ENCODE assay signal across 8 cellular contexts in genomic region chr10:116850058-116850611, GRCh38. TPM values are rescaled to one million over a fixed set of nuclear protein-coding genes. Genes with fewer than 3 reads are reported as not detected.
DNase-seq lines count a peak whose midpoint lies in the region; ATAC-seq and TF ChIP-seq lines count a peak whose summit lies in the region.

No MANE protein-coding gene starts in this region.

- H3K27me3 ChIP-seq in GM23338 (ENCODE audit: insufficient read depth): peaks cover 12% of the 10 kb centered on the region; the same call in 1 of the 2 replicates
- H3K27me3 ChIP-seq in smooth muscle cell (ENCODE audit: low read depth): no peaks in the 10 kb centered on the region

- H3K4me3 ChIP-seq in GM23338 (peak overlapping the region; percentile 75), iPS-18c (ENCODE audit: insufficient read depth, low read depth, low read length) (peak overlapping the region; percentile 82; the same call in 1 of the 2 replicates), smooth muscle cell (peak overlapping the region; percentile 58)

- TF ChIP-seq CTCF in GM23338 (conservative IDR thresholded peaks at IDR 0.05; ENCODE audit: low read depth in 2 of 2) (no peak), smooth muscle cell (IDR thresholded peaks at IDR 0.05; ENCODE audit: borderline replicate concordance, insufficient read depth, poor library complexity, severe bottlenecking) (no peak)

- H4K20me1 ChIP-seq in GM23338 (replicated peaks; ENCODE audit: insufficient read depth) (no peaks in the 10 kb centered on the region), smooth muscle cell (ENCODE audit: low read depth) (no peaks in the 10 kb centered on the region)

- peak; percentile 15 for ATAC-seq in GM23338
- no peak for ATAC-seq in HG03521 (IDR thresholded peaks at IDR 0.05; ENCODE audit: unreplicated experiment)
- no peak for ATAC-seq in GM18517 (IDR thresholded peaks at IDR 0.05; ENCODE audit: unreplicated experiment)

- DNase-seq in GM23338 (ENCODE audit: low spot score) (no peak), smooth muscle cell (lab: John Stamatoyannopoulos, UW; ENCODE audit: unreplicated experiment) (no peak), NOMO-1 treated with dmso at 0.1 percent for 144 hours (lab: John Stamatoyannopoulos, UW; ENCODE audit: unreplicated experiment) (no peak), NCI-H82 treated with DMSO at 0.1 percent for 48 hours (lab: John Stamatoyannopoulos, UW; ENCODE audit: unreplicated experiment) (no peak)

- H3K27me3 Mint-ChIP-seq in GM23338 (ENCODE audit: insufficient read depth, low read depth, poor library complexity): peaks cover 9% of the 10 kb centered on the region

- H3K27ac ChIP-seq in GM23338 (ENCODE audit: low read depth) (no peak overlapping the region), angular gyrus (ENCODE audit: low read depth, low read length) (peak overlapping the region; percentile 96), smooth muscle cell (ENCODE audit: low read depth) (no peak overlapping the region)

- peaks cover 31% of the 10 kb centered on the region for H3K4me1 Mint-ChIP-seq in GM23338

- H3K36me3 ChIP-seq in GM23338 (ENCODE audit: insufficient read depth) (no peaks in the 10 kb centered on the region), smooth muscle cell (ENCODE audit: low read depth) (no peaks in the 10 kb centered on the region)

- no peaks in the 10 kb centered on the region for H3K36me3 Mint-ChIP-seq in GM23338 (ENCODE audit: low read depth)

- H3K9me3 Mint-ChIP-seq in GM23338: no peaks in the 10 kb centered on the region

- H3K9ac ChIP-seq in smooth muscle cell (ENCODE audit: low read depth): peak overlapping the region; percentile 79

- H3K9me2 ChIP-seq in GM23338 (ENCODE audit: insufficient read depth): no peaks in the 10 kb centered on the region

- H3K79me2 ChIP-seq in GM23338 (replicated peaks; ENCODE audit: insufficient read depth) (no peaks in the 10 kb centered on the region), smooth muscle cell (ENCODE audit: low read depth) (no peaks in the 10 kb centered on the region)

- peak overlapping the region; percentile 89 for H3K4me3 Mint-ChIP-seq in GM23338

- no peak overlapping the region for H3K27ac Mint-ChIP-seq in GM23338

- WGBS in smooth muscle cell (ENCODE audit: low lambda C conversion rate): 40% methylated on average over 10 of the region's 10 CpGs

- peak overlapping the region; percentile 92 for H3K4me2 ChIP-seq in GM23338
- peak overlapping the region; percentile 94 for H3K4me2 ChIP-seq in smooth muscle cell

- H3K9me3 ChIP-seq in iPS-18c (ENCODE audit: control insufficient read depth, insufficient read depth, low read length): no peaks in the 10 kb centered on the region
- H3K9me3 ChIP-seq in smooth muscle cell (replicated peaks; ENCODE audit: low read depth): no peaks in the 10 kb centered on the region

- H3K4me1 ChIP-seq in GM23338 (ENCODE audit: insufficient read depth): peaks cover 28% of the 10 kb centered on the region
- peaks cover 7% of the 10 kb centered on the region for H3K4me1 ChIP-seq in smooth muscle cell (ENCODE audit: low read depth)

- H2AFZ ChIP-seq in GM23338 (peak overlapping the region; percentile 97), smooth muscle cell (ENCODE audit: low read depth) (peak overlapping the region; percentile 96)

- H3F3A ChIP-seq in GM23338 (replicated peaks; ENCODE audit: low read depth) (peaks cover 7% of the 10 kb centered on the region; the same call in 1 of the 2 replicates), smooth muscle cell (ENCODE audit: low read depth) (no peaks in the 10 kb centered on the region)

TF ChIP-seq in GM23338, 12 proteins besides CTCF, POLR2A, EP300 and RAD21 (continues in another document):
- TF ChIP-seq EZH2phosphoT487 (IDR thresholded peaks at IDR 0.05; ENCODE audit: unreplicated experiment) (no peak), STAT1 (IDR thresholded peaks at IDR 0.05; ENCODE audit: unreplicated experiment) (no peak), ETS1 (IDR thresholded peaks at IDR 0.05) (no peak), CREB1 (CRISPR knock-in tag; IDR thresholded peaks at IDR 0.05; ENCODE audit: low read depth) (no peak), REST (IDR thresholded peaks at IDR 0.05; ENCODE audit: unreplicated experiment) (no peak), JUNB (IDR thresholded peaks at IDR 0.05; ENCODE audit: unreplicated experiment) (no peak)

RNA-seq across cellular contexts. Expression of gene ENO4, which starts 0.8 kb away (rescaled TPM):
- 0.04 and 0.24 TPM in 2 replicates for total RNA-seq in GM23338 (2014; rRNA removed; shearing (Covaris generic))
- 0.44 and 0.59 TPM in 2 replicates for polyA plus RNA-seq in GM23338 (2016; fragmentation: Nextera tagmentation; extraction: Ambion mirVana)
- 0.54 and 0.67 TPM in 2 replicates for total RNA-seq in smooth muscle cell
- polyA plus RNA-seq in smooth muscle cell: 1.1 and 1.3 TPM in 2 replicates
